10 cellular contexts compared by ENCODE assay signal in genomic region chr1:64539808-64540207, GRCh38.
DNase-seq lines count a peak whose midpoint lies in the region; ATAC-seq and TF ChIP-seq lines count a peak whose summit lies in the region.
"Had no signal": no experiment of that assay in that cellular context is flagged by ENCODE, and none has a peak within 500 bp of the region (broad histone marks: within the 10 kb centered on the region; RNA-seq: fewer than 3 reads in every experiment).

No MANE protein-coding gene starts in this region.

- H3K4me3 ChIP-seq in mucosa of descending colon: no peak overlapping the region
- H3K4me3 ChIP-seq in uterus: peak overlapping the region; percentile 23 to 26

- H3K4me1 ChIP-seq in mucosa of descending colon (ENCODE audit: low read depth) (peaks cover 11% of the 10 kb centered on the region), uterus (peaks cover 0 to 7% of the 10 kb centered on the region in 2 donors)

- TF ChIP-seq POLR2A in uterus (IDR thresholded peaks at IDR 0.05): no peak

- no peak for TF ChIP-seq CTCF in endothelial cell (IDR thresholded peaks at IDR 0.05; ENCODE audit: unreplicated experiment)
- TF ChIP-seq CTCF in mucosa of descending colon (IDR thresholded peaks at IDR 0.05): no peak
- TF ChIP-seq CTCF in uterus (IDR thresholded peaks at IDR 0.05): no peak
- no peak for TF ChIP-seq CTCF in GM13976 (IDR thresholded peaks at IDR 0.05; ENCODE audit: borderline replicate concordance, control extremely low read depth, extremely low read depth, insufficient read depth, missing control alignments)

- CTCF ChIA-PET in activated naive CD4-positive, alpha-beta T cell treated with anti-CD3 and anti-CD28 coated beads for 36 hours (lab: Charles Lee): no interaction called here
- CTCF ChIA-PET in activated naive CD4-positive, alpha-beta T cell treated with anti-CD3 and anti-CD28 coated beads, Interleukin-2, amount 10 ng/mL, durations not matched to agents 7 days and 5 days (lab: Charles Lee): no interaction called here

- H3K36me3 ChIP-seq in mucosa of descending colon (ENCODE audit: low read depth): no peaks in the 10 kb centered on the region
- H3K36me3 ChIP-seq in uterus: no peaks in the 10 kb centered on the region

- intact Hi-C loops in activated naive CD4-positive, alpha-beta T cell treated with anti-CD3 and anti-CD28 coated beads for 36 hours (cut with micrococcal nuclease): loop anchor here (1.0 to 5.0 kb wide), 2 partner anchors 10 to 462 kb away; no protein-coding TSS in a partner anchor
- intact Hi-C loops in mucosa of descending colon (cut with DNase I, micrococcal nuclease): no loop called here
- intact Hi-C loops in uterus (cut with DNase I; ENCODE audit: low total_unique reads): no loop called here

- H3K27me3 ChIP-seq in uterus: no peaks in the 10 kb centered on the region

- H3K9me3 ChIP-seq in mucosa of descending colon: no peaks in the 10 kb centered on the region
- no peaks in the 10 kb centered on the region for H3K9me3 ChIP-seq in uterus

- H3K36me3 Mint-ChIP-seq in activated naive CD4-positive, alpha-beta T cell treated with anti-CD3 and anti-CD28 coated beads for 36 hours (ENCODE audit: low read depth): no peaks in the 10 kb centered on the region
- peaks cover 3% of the 10 kb centered on the region for H3K36me3 Mint-ChIP-seq in activated naive CD4-positive, alpha-beta T cell treated with anti-CD3 and anti-CD28 coated beads, Interleukin-2, amount 10 ng/mL, durations not matched to agents 7 days and 5 days
- no peaks in the 10 kb centered on the region for H3K36me3 Mint-ChIP-seq in endothelial cell (ENCODE audit: low read depth, unreplicated experiment)

- no peak for ATAC-seq in mucosa of descending colon
- no peak for ATAC-seq in GM21619 (IDR thresholded peaks at IDR 0.05; ENCODE audit: unreplicated experiment)

- H3K27me3 Mint-ChIP-seq in activated naive CD4-positive, alpha-beta T cell treated with anti-CD3 and anti-CD28 coated beads for 36 hours (ENCODE audit: low read depth): no peaks in the 10 kb centered on the region
- no peaks in the 10 kb centered on the region for H3K27me3 Mint-ChIP-seq in activated naive CD4-positive, alpha-beta T cell treated with anti-CD3 and anti-CD28 coated beads, Interleukin-2, amount 10 ng/mL, durations not matched to agents 7 days and 5 days
- H3K27me3 Mint-ChIP-seq in endothelial cell (ENCODE audit: unreplicated experiment): peaks cover 2% of the 10 kb centered on the region

- in situ Hi-C loops in GM13976 (cut with MboI; ENCODE audit: low sequenced_read_pairs, unreplicated experiment): no loop called here

- H3K9me3 Mint-ChIP-seq in activated naive CD4-positive, alpha-beta T cell treated with anti-CD3 and anti-CD28 coated beads for 36 hours: no peaks in the 10 kb centered on the region
- H3K9me3 Mint-ChIP-seq in activated naive CD4-positive, alpha-beta T cell treated with anti-CD3 and anti-CD28 coated beads, Interleukin-2, amount 10 ng/mL, durations not matched to agents 7 days and 5 days: no peaks in the 10 kb centered on the region
- no peaks in the 10 kb centered on the region for H3K9me3 Mint-ChIP-seq in endothelial cell (ENCODE audit: unreplicated experiment)

- peak; percentile 31 for DNase-seq in activated naive CD4-positive, alpha-beta T cell treated with anti-CD3 and anti-CD28 coated beads for 36 hours
- DNase-seq in activated naive CD4-positive, alpha-beta T cell treated with anti-CD3 and anti-CD28 coated beads, Interleukin-2, amount 10 ng/mL, durations not matched to agents 7 days and 5 days: no peak
- no peak for DNase-seq in endothelial cell (ENCODE audit: low spot score)
- peak; percentile 39 to 72 (median 48) for DNase-seq in mucosa of descending colon
- peak; percentile 78 to 81 for DNase-seq in uterus
- DNase-seq in stimulated activated CD4-positive, alpha-beta T cell treated with anti-CD3 and anti-CD28 coated beads, Interleukin-2, amount 100 ng/mL, for 48 hours: no peak
- no peak for DNase-seq in GM13976 (ENCODE audit: low spot score)

- H3K27ac ChIP-seq in uterus: peak overlapping the region; percentile 63 to 80
- H3K27ac ChIP-seq: C4-2B, VCaP had no signal

- H3K4me3 Mint-ChIP-seq in activated naive CD4-positive, alpha-beta T cell treated with anti-CD3 and anti-CD28 coated beads for 36 hours: peak overlapping the region; percentile 47
- no peak overlapping the region for H3K4me3 Mint-ChIP-seq in activated naive CD4-positive, alpha-beta T cell treated with anti-CD3 and anti-CD28 coated beads, Interleukin-2, amount 10 ng/mL, durations not matched to agents 7 days and 5 days
- H3K4me3 Mint-ChIP-seq in endothelial cell (ENCODE audit: unreplicated experiment): no peak overlapping the region

- H3K27ac Mint-ChIP-seq in activated naive CD4-positive, alpha-beta T cell treated with anti-CD3 and anti-CD28 coated beads for 36 hours: no peak overlapping the region
- H3K27ac Mint-ChIP-seq in activated naive CD4-positive, alpha-beta T cell treated with anti-CD3 and anti-CD28 coated beads, Interleukin-2, amount 10 ng/mL, durations not matched to agents 7 days and 5 days: no peak overlapping the region
- H3K27ac Mint-ChIP-seq in endothelial cell (ENCODE audit: unreplicated experiment): peak overlapping the region; percentile 99

- H3K4me1 Mint-ChIP-seq in activated naive CD4-positive, alpha-beta T cell treated with anti-CD3 and anti-CD28 coated beads for 36 hours (ENCODE audit: low read depth): peaks cover 55% of the 10 kb centered on the region
- peaks cover 58% of the 10 kb centered on the region for H3K4me1 Mint-ChIP-seq in activated naive CD4-positive, alpha-beta T cell treated with anti-CD3 and anti-CD28 coated beads, Interleukin-2, amount 10 ng/mL, durations not matched to agents 7 days and 5 days
- peaks cover 57% of the 10 kb centered on the region for H3K4me1 Mint-ChIP-seq in endothelial cell (ENCODE audit: unreplicated experiment)

Comparison
In these comparisons a context has a peak if more than half of its experiments do, and no peak if none do; other contexts are left out.
1. DNase-seq: peak in activated naive CD4-positive, alpha-beta T cell treated with anti-CD3 and anti-CD28 coated beads for 36 hours (single experiment), mucosa of descending colon (3 of 3) and uterus (2 of 2); none in activated naive CD4-positive, alpha-beta T cell treated with anti-CD3 and anti-CD28 coated beads, Interleukin-2, amount 10 ng/mL, durations not matched to agents 7 days and 5 days (single experiment), endothelial cell (single experiment), stimulated activated CD4-positive, alpha-beta T cell treated with anti-CD3 and anti-CD28 coated beads, Interleukin-2, amount 100 ng/mL, for 48 hours (0 of 2) and GM13976 (single experiment).